ENCODE assay signal across 13 cellular contexts in genomic region chr16:83802559-83802958, GRCh38. TPM values are rescaled to one million over a fixed set of nuclear protein-coding genes. Genes with fewer than 3 reads are reported as not detected.
DNase-seq lines count a peak whose midpoint lies in the region; ATAC-seq and TF ChIP-seq lines count a peak whose summit lies in the region.
"Had no signal": no experiment of that assay in that cellular context is flagged by ENCODE, and none has a peak within 500 bp of the region (broad histone marks: within the 10 kb centered on the region; RNA-seq: fewer than 3 reads in every experiment).

No MANE protein-coding gene starts in this region.

- H3K36me3 ChIP-seq in left ventricle myocardium inferior (no peaks in the 10 kb centered on the region), WERI-Rb-1 (no peaks in the 10 kb centered on the region)
- H3K36me3 ChIP-seq: ovary had no signal

- intact Hi-C loops in left ventricle myocardium inferior (cut with micrococcal nuclease) (no loop called here), left ventricle myocardium superior (cut with micrococcal nuclease) (no loop called here)

- TF ChIP-seq CTCF in left ventricle myocardium inferior (IDR thresholded peaks at IDR 0.05; ENCODE audit: borderline replicate concordance) = no peak
- TF ChIP-seq CTCF in omental fat pad (IDR thresholded peaks at IDR 0.05) = no peak
- TF ChIP-seq CTCF in WERI-Rb-1 (IDR thresholded peaks at IDR 0.05; ENCODE audit: low read depth, low read length) = no peak

- H3K27ac ChIP-seq in left ventricle myocardium inferior (replicated peaks) (peak overlapping the region; percentile 51), epithelial cell of prostate (peak overlapping the region; percentile 34), WERI-Rb-1 (no peak overlapping the region)
- H3K27ac ChIP-seq: ovary had no signal

- peak overlapping the region; percentile 54 for H3K4me3 ChIP-seq in left ventricle myocardium inferior
- H3K4me3 ChIP-seq in WERI-Rb-1 (ENCODE audit: low read depth, low read length) = no peak overlapping the region
- H3K4me3 ChIP-seq: ovary had no signal

- no peak for DNase-seq in left ventricle myocardium inferior
- DNase-seq in left ventricle myocardium superior = no peak
- DNase-seq in epithelial cell of prostate (ENCODE audit: low read depth, low spot score) = no peak
- no peak for DNase-seq in omental fat pad (ENCODE audit: low spot score)
- DNase-seq in DMS 273 treated with DMSO at 0.1 percent for 48 hours (lab: John Stamatoyannopoulos, UW) = no peak
- no peak for DNase-seq in epidermal melanocyte (ENCODE audit: insufficient read length, low spot score)
- DNase-seq in NOMO-1 treated with dmso at 0.1 percent for 144 hours (lab: John Stamatoyannopoulos, UW; ENCODE audit: unreplicated experiment) = no peak
- no peak for DNase-seq in WERI-Rb-1
- DNase-seq: ACHN; activated effector memory CD4-positive, alpha-beta T cell treated with anti-CD3 and anti-CD28 coated beads, Interleukin-2, amount 50 U/mL, for 16 hours; NCI-H187; ovary had no signal

- H3K27me3 ChIP-seq in left ventricle myocardium inferior (ENCODE audit: low read depth) (no peaks in the 10 kb centered on the region), WERI-Rb-1 (ENCODE audit: insufficient read depth, low read depth, severe bottlenecking) (no peaks in the 10 kb centered on the region)
- H3K27me3 ChIP-seq: ovary had no signal

- H3K9me3 ChIP-seq in left ventricle myocardium inferior (replicated peaks) (no peaks in the 10 kb centered on the region), WERI-Rb-1 (ENCODE audit: severe bottlenecking) (no peaks in the 10 kb centered on the region)
- H3K9me3 ChIP-seq: ovary had no signal

- H3K4me1 ChIP-seq in left ventricle myocardium inferior = peaks cover 13% of the 10 kb centered on the region

- ATAC-seq in left ventricle myocardium superior = no peak
- ATAC-seq in omental fat pad (ENCODE audit: low FRiP score) = peak; percentile 30
- ATAC-seq: Panc1 had no signal

RNA-seq across cellular contexts. Expression of gene HSBP1, which starts 5.2 kb away (rescaled TPM):
- total RNA-seq in left ventricle myocardium inferior = 175 TPM
- 176 TPM for total RNA-seq in left ventricle myocardium superior
- 10 to 100 TPM; 20.0 to 25.1 (median 21.9) TPM for total RNA-seq in omental fat pad
